15 cellular contexts compared by ENCODE assay signal in the genomic region with DNA sequence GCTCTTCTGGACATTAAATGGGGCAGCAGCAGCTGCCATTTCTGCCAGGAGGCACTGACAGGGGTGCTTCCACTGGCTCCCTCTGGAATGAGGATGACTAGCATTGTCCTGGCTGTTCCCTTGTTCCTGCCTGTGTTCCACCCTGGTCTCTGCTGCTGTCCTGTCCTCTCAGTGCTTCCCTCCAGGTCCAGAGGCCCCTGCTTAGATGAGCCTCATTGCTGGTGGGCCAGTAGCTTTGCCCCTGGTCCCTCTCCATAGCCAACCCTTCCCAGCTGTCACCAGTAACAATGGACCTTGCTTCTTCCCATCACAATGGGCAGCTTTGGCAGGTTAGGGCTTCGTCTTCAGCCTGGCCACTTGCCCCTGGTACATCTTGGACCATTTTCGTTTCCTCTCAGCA.
DNase-seq lines count a peak whose midpoint lies in the region; ATAC-seq, FAIRE-seq and TF ChIP-seq lines count a peak whose summit lies in the region.
"Had no signal": no experiment of that assay in that cellular context is flagged by ENCODE, and none has a peak within 500 bp of the region (broad histone marks: within the 10 kb centered on the region; RNA-seq: fewer than 3 reads in every experiment).

No MANE protein-coding gene starts in this region.

- peaks cover 0 to 2% of the 10 kb centered on the region in 2 donors for H3K9me3 ChIP-seq in kidney (ENCODE audit: control insufficient read depth in 1 of 2, low read length in 2 of 2)
- no peaks in the 10 kb centered on the region for H3K9me3 ChIP-seq in CD4-positive, alpha-beta memory T cell (ENCODE audit: control insufficient read depth in 1 of 2, low read length in 2 of 2)

- no peak overlapping the region for H3K4me3 ChIP-seq in kidney (ENCODE audit: low read length in 2 of 2)
- no peak overlapping the region for H3K4me3 ChIP-seq in CD4-positive, alpha-beta memory T cell (ENCODE audit: low read length in 2 of 2)
- H3K4me3 ChIP-seq: GM12878, GM23248 had no signal

- POLR2A ChIA-PET in CD4-positive, alpha-beta memory T cell (lab: Charles Lee; ENCODE audit: partially characterized antibody): no interaction called here

- H3K4me3 Mint-ChIP-seq in activated naive CD4-positive, alpha-beta T cell treated with anti-CD3 and anti-CD28 coated beads, Interleukin-2, amount 10 ng/mL, durations not matched to agents 7 days and 5 days: no peak overlapping the region
- H3K4me3 Mint-ChIP-seq in CD4-positive, alpha-beta memory T cell: no peak overlapping the region
- no peak overlapping the region for H3K4me3 Mint-ChIP-seq in stimulated activated naive CD8-positive, alpha-beta T cell treated with anti-CD3 and anti-CD28 coated beads, Interleukin-15, amount 100 ng/mL, for 72 hours
- H3K4me3 Mint-ChIP-seq: B cell; CD4-positive, alpha-beta T cell had no signal

- H3K4me1 ChIP-seq in kidney (ENCODE audit: control insufficient read depth in 1 of 2, insufficient read depth in 1 of 2, low read depth in 1 of 2, low read length in 2 of 2): peaks cover 0 to 2% of the 10 kb centered on the region in 2 donors
- no peaks in the 10 kb centered on the region for H3K4me1 ChIP-seq in CD4-positive, alpha-beta memory T cell (ENCODE audit: insufficient read depth, low read length)

- intact Hi-C loops in kidney (cut with DNase I): no loop called here
- intact Hi-C loops in posterior vena cava (cut with DNase I): no loop called here
- intact Hi-C loops in CD4-positive, alpha-beta memory T cell (cut with micrococcal nuclease): no loop called here

- TF ChIP-seq CTCF in kidney (IDR thresholded peaks at IDR 0.05; ENCODE audit: borderline replicate concordance, extremely low read depth, insufficient read depth): no peak

- H3K27me3 Mint-ChIP-seq in activated naive CD4-positive, alpha-beta T cell treated with anti-CD3 and anti-CD28 coated beads, Interleukin-2, amount 10 ng/mL, durations not matched to agents 7 days and 5 days: no peaks in the 10 kb centered on the region
- H3K27me3 Mint-ChIP-seq in CD4-positive, alpha-beta memory T cell: peaks cover 0 to 1% of the 10 kb centered on the region in 2 donors
- H3K27me3 Mint-ChIP-seq in stimulated activated naive CD8-positive, alpha-beta T cell treated with anti-CD3 and anti-CD28 coated beads, Interleukin-15, amount 100 ng/mL, for 72 hours: peaks cover 29% of the 10 kb centered on the region
- H3K27me3 Mint-ChIP-seq: B cell; CD4-positive, alpha-beta T cell had no signal

- DNase-seq in activated naive CD4-positive, alpha-beta T cell treated with anti-CD3 and anti-CD28 coated beads, Interleukin-2, amount 10 ng/mL, durations not matched to agents 7 days and 5 days: peak; percentile 8
- DNase-seq in activated naive CD4-positive, alpha-beta T cell (lab: John Stamatoyannopoulos, UW): no peak
- peak; percentile 35 for DNase-seq in kidney
- peak; percentile 25 for DNase-seq in posterior vena cava (ENCODE audit: low spot score)
- DNase-seq in ureter (ENCODE audit: low spot score): peak; percentile 19
- DNase-seq in CD4-positive, alpha-beta memory T cell: no peak
- no peak for DNase-seq in stimulated activated naive CD8-positive, alpha-beta T cell treated with anti-CD3 and anti-CD28 coated beads, Interleukin-15, amount 100 ng/mL, for 72 hours
- DNase-seq: C1 segment of cervical spinal cord, DMS79, GM23248, H7 had no signal

- H3K27me3 ChIP-seq in CD4-positive, alpha-beta memory T cell (ENCODE audit: insufficient read depth, low read length): no peaks in the 10 kb centered on the region

- no peaks in the 10 kb centered on the region for H3K36me3 Mint-ChIP-seq in activated naive CD4-positive, alpha-beta T cell treated with anti-CD3 and anti-CD28 coated beads, Interleukin-2, amount 10 ng/mL, durations not matched to agents 7 days and 5 days
- no peaks in the 10 kb centered on the region for H3K36me3 Mint-ChIP-seq in CD4-positive, alpha-beta memory T cell

- no peak for FAIRE-seq in kidney (lab: Jason Lieb, UNC)
- FAIRE-seq: GM12878 had no signal

- CTCF ChIA-PET in activated naive CD4-positive, alpha-beta T cell treated with anti-CD3 and anti-CD28 coated beads, Interleukin-2, amount 10 ng/mL, durations not matched to agents 7 days and 5 days (lab: Charles Lee): no interaction called here
- CTCF ChIA-PET in CD4-positive, alpha-beta memory T cell (lab: Charles Lee; ENCODE audit: partially characterized antibody): no interaction called here

- no peak overlapping the region for H3K27ac Mint-ChIP-seq in activated naive CD4-positive, alpha-beta T cell treated with anti-CD3 and anti-CD28 coated beads, Interleukin-2, amount 10 ng/mL, durations not matched to agents 7 days and 5 days
- no peak overlapping the region for H3K27ac Mint-ChIP-seq in CD4-positive, alpha-beta memory T cell
- H3K27ac Mint-ChIP-seq in stimulated activated naive CD8-positive, alpha-beta T cell treated with anti-CD3 and anti-CD28 coated beads, Interleukin-15, amount 100 ng/mL, for 72 hours: no peak overlapping the region
- H3K27ac Mint-ChIP-seq: B cell; CD4-positive, alpha-beta T cell had no signal

- H3K9me3 Mint-ChIP-seq in activated naive CD4-positive, alpha-beta T cell treated with anti-CD3 and anti-CD28 coated beads, Interleukin-2, amount 10 ng/mL, durations not matched to agents 7 days and 5 days: peaks cover 4% of the 10 kb centered on the region
- peaks cover 0 to 11% (median 3%) of the 10 kb centered on the region in 8 donors for H3K9me3 Mint-ChIP-seq in CD4-positive, alpha-beta memory T cell
- peaks cover 0 to 19% of the 10 kb centered on the region in 2 donors for H3K9me3 Mint-ChIP-seq in stimulated activated naive CD8-positive, alpha-beta T cell treated with anti-CD3 and anti-CD28 coated beads, Interleukin-15, amount 100 ng/mL, for 72 hours

- no peak overlapping the region for H3K9ac ChIP-seq in kidney (ENCODE audit: low read length in 2 of 2)
- H3K9ac ChIP-seq: GM23248 had no signal

- no peaks in the 10 kb centered on the region for H3K4me1 Mint-ChIP-seq in activated naive CD4-positive, alpha-beta T cell treated with anti-CD3 and anti-CD28 coated beads, Interleukin-2, amount 10 ng/mL, durations not matched to agents 7 days and 5 days
- H3K4me1 Mint-ChIP-seq in CD4-positive, alpha-beta memory T cell: no peaks in the 10 kb centered on the region
- H3K4me1 Mint-ChIP-seq in stimulated activated naive CD8-positive, alpha-beta T cell treated with anti-CD3 and anti-CD28 coated beads, Interleukin-15, amount 100 ng/mL, for 72 hours: no peaks in the 10 kb centered on the region
- H3K4me1 Mint-ChIP-seq: B cell had no signal

- no peaks in the 10 kb centered on the region for H3K36me3 ChIP-seq in kidney (ENCODE audit: control insufficient read depth in 1 of 2, insufficient read depth in 2 of 2, low read length in 2 of 2)
- no peaks in the 10 kb centered on the region for H3K36me3 ChIP-seq in CD4-positive, alpha-beta memory T cell (ENCODE audit: insufficient read depth, low read length)

- no peak for ATAC-seq in stimulated activated naive CD8-positive, alpha-beta T cell treated with anti-CD3 and anti-CD28 coated beads, Interleukin-15, amount 100 ng/mL, for 72 hours
- no peak for ATAC-seq in HG02610 (IDR thresholded peaks at IDR 0.05; ENCODE audit: unreplicated experiment)
- ATAC-seq: GM12878 had no signal

- H3K27ac ChIP-seq in kidney (ENCODE audit: low read depth in 2 of 2, low read length in 2 of 2): no peak overlapping the region
- no peak overlapping the region for H3K27ac ChIP-seq in CD4-positive, alpha-beta memory T cell (ENCODE audit: low read depth, low read length)
- H3K27ac ChIP-seq: GM23248 had no signal

Comparison
In these comparisons a context has a peak if more than half of its experiments do, and no peak if none do; other contexts are left out.
1. DNase-seq: peak in activated naive CD4-positive, alpha-beta T cell treated with anti-CD3 and anti-CD28 coated beads, Interleukin-2, amount 10 ng/mL, durations not matched to agents 7 days and 5 days (single experiment), kidney (single experiment), posterior vena cava (single experiment) and ureter (single experiment); none in activated naive CD4-positive, alpha-beta T cell (0 of 4), CD4-positive, alpha-beta memory T cell (0 of 5) and stimulated activated naive CD8-positive, alpha-beta T cell treated with anti-CD3 and anti-CD28 coated beads, Interleukin-15, amount 100 ng/mL, for 72 hours (0 of 2).